In genomic region chr11:128343134-128343514, GRCh38 we compare ENCODE assay signal across 9 cellular contexts.
DNase-seq lines count a peak whose midpoint lies in the region; ATAC-seq, FAIRE-seq and TF ChIP-seq lines count a peak whose summit lies in the region.
"Had no signal": no experiment of that assay in that cellular context is flagged by ENCODE, and none has a peak within 500 bp of the region (broad histone marks: within the 10 kb centered on the region; RNA-seq: fewer than 3 reads in every experiment).

No MANE protein-coding gene starts in this region.

- H3K27me3 ChIP-seq in ACC112 (ENCODE audit: insufficient read depth, low read length) (no peaks in the 10 kb centered on the region), KMS-11 (ENCODE audit: insufficient read depth, low read depth) (no peaks in the 10 kb centered on the region), right cardiac atrium (ENCODE audit: control insufficient read depth, insufficient read depth) (no peaks in the 10 kb centered on the region)

- intact Hi-C loops in right cardiac atrium (cut with DNase I), result no loop called here

- H3K4me3 ChIP-seq in ACC112 (ENCODE audit: low read depth, low read length), result no peak overlapping the region
- H3K4me3 ChIP-seq in KMS-11 (IDR thresholded peaks at IDR 0.05; ENCODE audit: insufficient read depth, low read depth, low read length), result no peak overlapping the region
- H3K4me3 ChIP-seq in right cardiac atrium (ENCODE audit: low read length), result no peak overlapping the region

- H3K27ac ChIP-seq in ACC112 (ENCODE audit: low read depth, low read length), result peak overlapping the region; percentile 53; the same call in 1 of the 2 replicates
- H3K27ac ChIP-seq in KMS-11, result peak overlapping the region; percentile 79
- H3K27ac ChIP-seq in right cardiac atrium (ENCODE audit: low read length), result peak overlapping the region; percentile 25

- H3K4me2 ChIP-seq in KMS-11, result peak overlapping the region; percentile 30

- 64% methylated on average over 2 of the region's 2 CpGs for WGBS in right cardiac atrium

- no peak for ATAC-seq in right cardiac atrium
- no peak for ATAC-seq in GM19455 (IDR thresholded peaks at IDR 0.05; ENCODE audit: unreplicated experiment)

- DNase-seq in GM19239 (ENCODE audit: insufficient read length, low spot score) (no peak), right cardiac atrium (no peak), globus pallidus (ENCODE audit: low spot score) (no peak), SIG-M5 (lab: John Stamatoyannopoulos, UW) (no peak)
- no peak for DNase-seq in activated CD4-positive, alpha-beta T cell treated with anti-CD3 and anti-CD28 coated beads, Interleukin-2, amount 50 U/mL, for 48 hours
- DNase-seq: head of caudate nucleus had no signal

- no peak for TF ChIP-seq CTCF in KMS-11 (conservative IDR thresholded peaks at IDR 0.05; ENCODE audit: low read depth, low read length)

- peak overlapping the region; percentile 24; the same call in 1 of the 2 replicates for H3K9ac ChIP-seq in KMS-11

- H2AFZ ChIP-seq in ACC112 (ENCODE audit: low read length, unreplicated experiment), result no peak overlapping the region
- peak overlapping the region; percentile 16; the same call in 1 of the 2 replicates for H2AFZ ChIP-seq in KMS-11 (ENCODE audit: low read depth)

- H3K9me3 ChIP-seq in right cardiac atrium (ENCODE audit: control insufficient read depth, low read length), result no peaks in the 10 kb centered on the region

- no peaks in the 10 kb centered on the region for H4K20me1 ChIP-seq in KMS-11 (ENCODE audit: insufficient read depth)

- H3K4me1 ChIP-seq in ACC112 (ENCODE audit: control insufficient read depth, insufficient read depth, low read length, unreplicated experiment), result peaks cover 17% of the 10 kb centered on the region
- peaks cover 50% of the 10 kb centered on the region for H3K4me1 ChIP-seq in KMS-11 (ENCODE audit: low read depth, poor library complexity, severe bottlenecking)
- H3K4me1 ChIP-seq in right cardiac atrium (ENCODE audit: control insufficient read depth, insufficient read depth, low read length), result peaks cover 4% of the 10 kb centered on the region

- FAIRE-seq in GM19239 (lab: Jason Lieb, UNC), result peak; percentile 55

- H3K79me2 ChIP-seq in ACC112 (ENCODE audit: control insufficient read depth, insufficient read depth, low read length, unreplicated experiment) (no peaks in the 10 kb centered on the region), KMS-11 (ENCODE audit: insufficient read depth, low read depth) (no peaks in the 10 kb centered on the region)

- H3K36me3 ChIP-seq in ACC112 (ENCODE audit: insufficient read depth, low read length) (no peaks in the 10 kb centered on the region), KMS-11 (ENCODE audit: insufficient read depth) (no peaks in the 10 kb centered on the region)

Comparison
In these comparisons a context has a peak if more than half of its experiments do, and no peak if none do; other contexts are left out.
1. H3K27ac ChIP-seq: peak in every context shown above with its lines; median percentile 79 in KMS-11; 53 in ACC112; 25 in right cardiac atrium.